Comparison of ENCODE assay signal across 15 cellular contexts in genomic region chr15:58444658-58445332, GRCh38. TPM values are rescaled to one million over a fixed set of nuclear protein-coding genes. Genes with fewer than 3 reads are reported as not detected.
DNase-seq lines count a peak whose midpoint lies in the region; ATAC-seq and TF ChIP-seq lines count a peak whose summit lies in the region.
"Had no signal": no experiment of that assay in that cellular context is flagged by ENCODE, and none has a peak within 500 bp of the region (broad histone marks: within the 10 kb centered on the region; RNA-seq: fewer than 3 reads in every experiment).

No MANE protein-coding gene starts in this region.

- H3K4me1 Mint-ChIP-seq in natural killer cell: peaks cover 53 to 55% of the 10 kb centered on the region in 2 donors
- peaks cover 19 to 23% of the 10 kb centered on the region in 2 donors for H3K4me1 Mint-ChIP-seq in natural killer cell treated with Interleukin-12 subunit alpha and Interleukin-12 subunit beta and Interleukin-15 and Interleukin-18, amount 100 ng/mL, for 72 hours (ENCODE audit: low read depth in 2 of 2)
- H3K4me1 Mint-ChIP-seq in activated T-helper 17 cell treated with anti-CD3 and anti-CD28 coated beads, Interleukin-2, amount 50 U/mL, for 72 hours: peaks cover 4% of the 10 kb centered on the region
- H3K4me1 Mint-ChIP-seq in type B pancreatic cell (ENCODE audit: unreplicated experiment): peaks cover 40% of the 10 kb centered on the region

- H3K27ac Mint-ChIP-seq in natural killer cell: peak overlapping the region; percentile 74 to 82
- H3K27ac Mint-ChIP-seq in natural killer cell treated with Interleukin-12 subunit alpha and Interleukin-12 subunit beta and Interleukin-15 and Interleukin-18, amount 100 ng/mL, for 72 hours: peak overlapping the region in 1 of 2 donors; percentile 80
- H3K27ac Mint-ChIP-seq in activated T-helper 17 cell treated with anti-CD3 and anti-CD28 coated beads, Interleukin-2, amount 50 U/mL, for 72 hours: peak overlapping the region; percentile 46
- H3K27ac Mint-ChIP-seq in type B pancreatic cell: peak overlapping the region; percentile 96

- H3K27me3 Mint-ChIP-seq in natural killer cell (ENCODE audit: low read depth in 2 of 2) (no peaks in the 10 kb centered on the region), type B pancreatic cell (no peaks in the 10 kb centered on the region)
- no peaks in the 10 kb centered on the region for H3K27me3 Mint-ChIP-seq in natural killer cell treated with Interleukin-12 subunit alpha and Interleukin-12 subunit beta and Interleukin-15 and Interleukin-18, amount 100 ng/mL, for 72 hours
- H3K27me3 Mint-ChIP-seq in activated T-helper 17 cell treated with anti-CD3 and anti-CD28 coated beads, Interleukin-2, amount 50 U/mL, for 72 hours: no peaks in the 10 kb centered on the region

- no peak for TF ChIP-seq CTCF in natural killer cell (IDR thresholded peaks at IDR 0.05)
- no peak for TF ChIP-seq CTCF in type B pancreatic cell (conservative IDR thresholded peaks at IDR 0.05)

- DNase-seq in natural killer cell (no peak), left lobe of liver (ENCODE audit: low spot score) (no peak), type B pancreatic cell (ENCODE audit: extremely low spot score, unreplicated experiment) (no peak), AG08395 (ENCODE audit: low spot score) (no peak), NCI-H1436 (lab: John Stamatoyannopoulos, UW) (no peak)
- DNase-seq in natural killer cell treated with Interleukin-12 subunit alpha and Interleukin-12 subunit beta and Interleukin-15 and Interleukin-18, amount 100 ng/mL, for 72 hours (ENCODE audit: low spot score): no peak
- no peak for DNase-seq in stimulated activated CD4-positive, alpha-beta T cell treated with anti-CD3 and anti-CD28 coated beads, Interleukin-4, amount 100 ng/mL, for 4 hours
- DNase-seq: activated CD4-positive, alpha-beta T cell treated with anti-CD3 and anti-CD28 coated beads, Interleukin-2, amount 50 U/mL, for 48 hours; activated gamma-delta T cell treated with Interleukin-2 at 50 U/mL for 16 hours; NCI-H2029; NCI-H82; T-helper 9 cell; tibial artery had no signal

- ATAC-seq in natural killer cell (peak in 1 of 3 donors; percentile 57), left lobe of liver (peak; percentile 47)
- ATAC-seq in natural killer cell treated with Interleukin-12 subunit alpha and Interleukin-12 subunit beta and Interleukin-15 and Interleukin-18, amount 100 ng/mL, for 72 hours: no peak
- no peak for ATAC-seq in activated T-helper 17 cell treated with anti-CD3 and anti-CD28 coated beads, Interleukin-2, amount 50 U/mL, for 72 hours (replicated peaks)
- ATAC-seq: GM12878 had no signal

- H3K9me3 Mint-ChIP-seq in natural killer cell: no peaks in the 10 kb centered on the region
- H3K9me3 Mint-ChIP-seq in natural killer cell treated with Interleukin-12 subunit alpha and Interleukin-12 subunit beta and Interleukin-15 and Interleukin-18, amount 100 ng/mL, for 72 hours: no peaks in the 10 kb centered on the region
- H3K9me3 Mint-ChIP-seq in activated T-helper 17 cell treated with anti-CD3 and anti-CD28 coated beads, Interleukin-2, amount 50 U/mL, for 72 hours: no peaks in the 10 kb centered on the region
- no peaks in the 10 kb centered on the region for H3K9me3 Mint-ChIP-seq in type B pancreatic cell

- H3K36me3 Mint-ChIP-seq in natural killer cell (no peaks in the 10 kb centered on the region), type B pancreatic cell (peaks cover 6% of the 10 kb centered on the region)
- no peaks in the 10 kb centered on the region for H3K36me3 Mint-ChIP-seq in natural killer cell treated with Interleukin-12 subunit alpha and Interleukin-12 subunit beta and Interleukin-15 and Interleukin-18, amount 100 ng/mL, for 72 hours
- no peaks in the 10 kb centered on the region for H3K36me3 Mint-ChIP-seq in activated T-helper 17 cell treated with anti-CD3 and anti-CD28 coated beads, Interleukin-2, amount 50 U/mL, for 72 hours (ENCODE audit: low read depth)

- no peak overlapping the region for H3K4me3 Mint-ChIP-seq in natural killer cell
- no peak overlapping the region for H3K4me3 Mint-ChIP-seq in natural killer cell treated with Interleukin-12 subunit alpha and Interleukin-12 subunit beta and Interleukin-15 and Interleukin-18, amount 100 ng/mL, for 72 hours
- H3K4me3 Mint-ChIP-seq in activated T-helper 17 cell treated with anti-CD3 and anti-CD28 coated beads, Interleukin-2, amount 50 U/mL, for 72 hours: no peak overlapping the region
- H3K4me3 Mint-ChIP-seq in type B pancreatic cell: no peak overlapping the region

- intact Hi-C loops in natural killer cell (cut with micrococcal nuclease): no loop called here

RNA-seq across cellular contexts. Expression of gene LIPC, which starts 13.0 kb away (rescaled TPM):
- total RNA-seq in natural killer cell (1 to 10 TPM; 5.3 to 7.1 (median 5.3) TPM), left lobe of liver (202 TPM), type B pancreatic cell (ENCODE audit: low replicate concordance) (10.9 and 33.1 TPM in 2 replicates)
- total RNA-seq in natural killer cell treated with Interleukin-12 subunit alpha and Interleukin-12 subunit beta and Interleukin-15 and Interleukin-18, amount 100 ng/mL, for 72 hours: 1 to 10 TPM in 1 of 2 donors, under 1 TPM in 1; 0.69 to 1.5 TPM
- total RNA-seq in activated T-helper 17 cell treated with anti-CD3 and anti-CD28 coated beads, Interleukin-2, amount 50 U/mL, for 72 hours: under 1 TPM; 0.17 to 0.26 TPM
